ENCODE assay signal across 20 cellular contexts in the genomic region with DNA sequence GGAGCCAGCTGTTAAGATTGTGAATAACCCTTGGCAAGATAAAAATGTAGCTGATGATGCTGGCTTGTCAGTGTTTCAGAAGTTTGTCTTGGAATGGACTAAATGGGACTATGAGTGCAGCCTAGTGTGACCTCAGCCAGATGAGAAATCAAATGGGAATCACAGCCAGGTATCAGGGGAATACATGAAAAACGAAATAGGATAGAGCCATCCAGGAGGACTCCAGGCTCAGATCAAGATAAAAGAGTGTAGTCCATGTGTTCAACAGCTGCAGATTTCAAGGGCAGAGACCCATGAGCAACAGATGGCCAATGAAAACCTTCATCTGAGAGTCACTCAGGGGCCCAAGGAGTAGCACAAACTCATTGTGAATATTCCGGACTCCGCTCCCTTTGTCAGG.
DNase-seq lines count a peak whose midpoint lies in the region; ATAC-seq, FAIRE-seq and TF ChIP-seq lines count a peak whose summit lies in the region.
"Had no signal": no experiment of that assay in that cellular context is flagged by ENCODE, and none has a peak within 500 bp of the region (broad histone marks: within the 10 kb centered on the region; RNA-seq: fewer than 3 reads in every experiment).

No MANE protein-coding gene starts in this region.

- DNase-seq in Right ventricle myocardium inferior (ENCODE audit: missing footprints) (no peak), cardiac septum (ENCODE audit: low spot score) (no peak), NCI-H69 (lab: John Stamatoyannopoulos, UW) (peak; percentile 70), skeletal muscle cell (ENCODE audit: low read depth) (peak; percentile 78), GM23248 (no peak), brain microvascular endothelial cell (no peak), ecto neural progenitor cell (ENCODE audit: low spot score) (no peak)
- DNase-seq: Calu3; CD4-positive, alpha-beta memory T cell; DMS79 treated with DMSO at 0.1 percent for 48 hours; HCEC 1CT; MV-4-11; NCI-H1417 treated with DMSO at 0.1 percent for 48 hours; NCI-H1930; OCI-M1; RPMI8226 had no signal

- H3K9ac ChIP-seq in GM23248 = no peak overlapping the region

- H3K36me3 ChIP-seq in GM23248 (ENCODE audit: low read depth) (no peaks in the 10 kb centered on the region), brain microvascular endothelial cell (replicated peaks) (no peaks in the 10 kb centered on the region)
- H3K36me3 ChIP-seq: SJSA1 had no signal

- no peaks in the 10 kb centered on the region for H3K4me1 ChIP-seq in GM23248 (ENCODE audit: insufficient read depth)
- H3K4me1 ChIP-seq: SJSA1 had no signal

- no peak overlapping the region for H3K4me2 ChIP-seq in GM23248 (ENCODE audit: unreplicated experiment)

- no peaks in the 10 kb centered on the region for H3K27me3 ChIP-seq in GM23248 (replicated peaks; ENCODE audit: insufficient read depth)
- H3K27me3 ChIP-seq in brain microvascular endothelial cell (replicated peaks) = no peaks in the 10 kb centered on the region
- H3K27me3 ChIP-seq: SJSA1 had no signal

- peak; percentile 68 for FAIRE-seq in endometrium (lab: Jason Lieb, UNC)
- FAIRE-seq: HTR-8/SVneo had no signal

- no peaks in the 10 kb centered on the region for H3K9me2 ChIP-seq in GM23248 (ENCODE audit: insufficient read depth)

- intact Hi-C loops in Right ventricle myocardium inferior (cut with DNase I) (no loop called here), cardiac septum (cut with DNase I) (no loop called here)

- H4K20me1 ChIP-seq in GM23248 (ENCODE audit: insufficient read depth) = no peaks in the 10 kb centered on the region

- no peaks in the 10 kb centered on the region for H3F3A ChIP-seq in GM23248 (ENCODE audit: insufficient read depth)

- no peak overlapping the region for H3K4me3 ChIP-seq in skeletal muscle cell (ENCODE audit: low read depth, low read length)
- no peak overlapping the region for H3K4me3 ChIP-seq in GM23248
- no peak overlapping the region for H3K4me3 ChIP-seq in brain microvascular endothelial cell (ENCODE audit: low read depth, low read length)
- H3K4me3 ChIP-seq: SJSA1 had no signal

- no peaks in the 10 kb centered on the region for H3K79me2 ChIP-seq in GM23248 (ENCODE audit: insufficient read depth)

- H3K27ac ChIP-seq in GM23248 (no peak overlapping the region), brain microvascular endothelial cell (no peak overlapping the region)
- H3K27ac ChIP-seq: HL-60, SJSA1 had no signal

- in situ Hi-C loops in GM23248 (cut with MboI) (no loop called here), brain microvascular endothelial cell (cut with HindIII; ENCODE audit: low pct_ligation_motif_present, low sequenced_read_pairs) (no loop called here)

- 4 to 8% methylated on average over 3 of the region's 3 CpGs for WGBS in GM23248 (ENCODE audit: low coverage in 1 of 2, low lambda C conversion rate in 2 of 2, missing lambda C conversion rate in 2 of 2), 2 experiments

- ATAC-seq in Right ventricle myocardium inferior = peak; percentile 97

- no peaks in the 10 kb centered on the region for H3K9me3 ChIP-seq in GM23248 (ENCODE audit: low read depth)
- H3K9me3 ChIP-seq: SJSA1 had no signal

- no peak overlapping the region for H2AFZ ChIP-seq in GM23248

- no peak for TF ChIP-seq CTCF in brain microvascular endothelial cell (IDR thresholded peaks at IDR 0.05; ENCODE audit: low read depth, low read length, missing control alignments)

Comparison
In these comparisons a context has a peak if more than half of its experiments do, and no peak if none do; other contexts are left out.
1. DNase-seq: peak in NCI-H69 (single experiment) and skeletal muscle cell (single experiment); none in Right ventricle myocardium inferior (single experiment), cardiac septum (single experiment), GM23248 (single experiment), brain microvascular endothelial cell (single experiment) and ecto neural progenitor cell (single experiment).